10 cellular contexts compared by ENCODE assay signal in genomic region chr12:57852620-57853509, GRCh38. TPM values are rescaled to one million over a fixed set of nuclear protein-coding genes. Genes with fewer than 3 reads are reported as not detected.
DNase-seq lines count a peak whose midpoint lies in the region; ATAC-seq and TF ChIP-seq lines count a peak whose summit lies in the region.
"Had no signal": no experiment of that assay in that cellular context is flagged by ENCODE, and none has a peak within 500 bp of the region (broad histone marks: within the 10 kb centered on the region; RNA-seq: fewer than 3 reads in every experiment).

No MANE protein-coding gene starts in this region.

- peak overlapping the region; percentile 94 for H2AFZ ChIP-seq in parathyroid adenoma

- H3K9me3 ChIP-seq in CD8-positive, alpha-beta T cell (ENCODE audit: low read length): no peaks in the 10 kb centered on the region
- H3K9me3 ChIP-seq in right cardiac atrium (ENCODE audit: control insufficient read depth, low read length): no peaks in the 10 kb centered on the region
- no peaks in the 10 kb centered on the region for H3K9me3 ChIP-seq in parathyroid adenoma (ENCODE audit: control insufficient read depth, low read length)

- peaks cover 16% of the 10 kb centered on the region for H3K4me1 ChIP-seq in CD8-positive, alpha-beta T cell (ENCODE audit: insufficient read depth, low read length)
- H3K4me1 ChIP-seq in right cardiac atrium (ENCODE audit: control insufficient read depth, insufficient read depth, low read length) (peaks cover 11% of the 10 kb centered on the region), parathyroid adenoma (peaks cover 15% of the 10 kb centered on the region)

- H3K4me2 ChIP-seq in parathyroid adenoma (ENCODE audit: low read length): peak overlapping the region; percentile 17

- WGBS in right cardiac atrium: 26% methylated on average over 38 of the region's 38 CpGs

- intact Hi-C loops in CD8-positive, alpha-beta T cell (cut with DNase I, micrococcal nuclease): no loop called here
- intact Hi-C loops in right cardiac atrium (cut with DNase I): no loop called here

- no peaks in the 10 kb centered on the region for H3K36me3 Mint-ChIP-seq in CD8-positive, alpha-beta T cell

- POLR2A ChIA-PET in CD8-positive, alpha-beta T cell (lab: Charles Lee): interaction anchor here (3.6 kb wide), 1 partner anchor 9 kb away, joined by 13 read pairs; no protein-coding TSS in a partner anchor

- no peaks in the 10 kb centered on the region for H3K9me3 Mint-ChIP-seq in CD8-positive, alpha-beta T cell

- no peaks in the 10 kb centered on the region for H3K79me2 ChIP-seq in parathyroid adenoma

- peak overlapping the region; percentile 14 for H3K9ac ChIP-seq in parathyroid adenoma

- no peak for DNase-seq in CD8-positive, alpha-beta T cell
- peak; percentile 69 to 86 (median 84) for DNase-seq in right cardiac atrium
- no peak for DNase-seq in cerebellar nuclear complex (lab: John Stamatoyannopoulos, UW)
- DNase-seq in KG1 (lab: John Stamatoyannopoulos, UW): no peak
- DNase-seq in stimulated activated CD4-positive, alpha-beta T cell treated with anti-CD3 and anti-CD28 coated beads, Interleukin-15, amount 100 ng/mL, for 24 hours: no peak
- DNase-seq: activated T-cell treated with anti-CD3 and anti-CD28 coated beads, Interleukin-2, amount 50 U/mL, for 1 hour; NCI-H526 had no signal

- CTCF ChIA-PET in CD8-positive, alpha-beta T cell (lab: Charles Lee): interaction anchor here (0.8 to 2.8 kb wide), 5 partner anchors 10 to 96 kb away, joined by 3 to 19 read pairs (median 3); no protein-coding TSS in a partner anchor

- no peak for ATAC-seq in CD8-positive, alpha-beta T cell
- ATAC-seq in right cardiac atrium (peak; percentile 78 to 83), GM21515 (IDR thresholded peaks at IDR 0.05; ENCODE audit: unreplicated experiment) (no peak)

- H3K27ac ChIP-seq in CD8-positive, alpha-beta T cell (ENCODE audit: low read depth, low read length): no peak overlapping the region
- H3K27ac ChIP-seq in angular gyrus (ENCODE audit: low read depth, low read length): peak overlapping the region; percentile 33
- peak overlapping the region; percentile 65 for H3K27ac ChIP-seq in right cardiac atrium (ENCODE audit: low read length)
- H3K27ac ChIP-seq in parathyroid adenoma: peak overlapping the region; percentile 29

- H3K27ac Mint-ChIP-seq in CD8-positive, alpha-beta T cell: no peak overlapping the region

- H3K4me3 Mint-ChIP-seq in CD8-positive, alpha-beta T cell: peak overlapping the region; percentile 29

- no peaks in the 10 kb centered on the region for H3K27me3 ChIP-seq in CD8-positive, alpha-beta T cell (ENCODE audit: insufficient read depth, low read length)
- no peaks in the 10 kb centered on the region for H3K27me3 ChIP-seq in right cardiac atrium (ENCODE audit: control insufficient read depth, insufficient read depth)
- H3K27me3 ChIP-seq in parathyroid adenoma (ENCODE audit: control insufficient read depth, insufficient read depth, low read length): no peaks in the 10 kb centered on the region

- H3K27me3 Mint-ChIP-seq in CD8-positive, alpha-beta T cell (ENCODE audit: low read depth): peaks cover 16% of the 10 kb centered on the region

- no peak overlapping the region for H3K4me3 ChIP-seq in CD8-positive, alpha-beta T cell (ENCODE audit: low read depth, low read length)
- peak overlapping the region; percentile 21 for H3K4me3 ChIP-seq in right cardiac atrium (ENCODE audit: low read length)
- no peak overlapping the region for H3K4me3 ChIP-seq in parathyroid adenoma (ENCODE audit: low read depth, low read length)

- TF ChIP-seq CTCF in CD8-positive, alpha-beta T cell (IDR thresholded peaks at IDR 0.05): no peak
- peak; percentile 29 for TF ChIP-seq CTCF in parathyroid adenoma (IDR thresholded peaks at IDR 0.05)

- peaks cover 21% of the 10 kb centered on the region for H3K4me1 Mint-ChIP-seq in CD8-positive, alpha-beta T cell (ENCODE audit: low read depth)

- no peaks in the 10 kb centered on the region for H3K36me3 ChIP-seq in CD8-positive, alpha-beta T cell (ENCODE audit: insufficient read depth, low read length)
- H3K36me3 ChIP-seq in parathyroid adenoma (ENCODE audit: control insufficient read depth, insufficient read depth, low read length): no peaks in the 10 kb centered on the region

RNA-seq across cellular contexts. Expression of gene CTDSP2, which starts 6.3 kb away (rescaled TPM):
- total RNA-seq in CD8-positive, alpha-beta T cell: 10 to 100 TPM; 68.1 to 70.5 TPM
- 100 to 1,000 TPM in 2 of 4 donors, 10 to 100 TPM in 2; 94.3 to 116 (median 103) TPM for total RNA-seq in right cardiac atrium
- 41.7 TPM for polyA plus RNA-seq in right cardiac atrium

RNA-seq across cellular contexts. Expression of gene AVIL, which starts 34.3 kb away (rescaled TPM):
- 1 to 10 TPM in 1 of 2 experiments, under 1 TPM in 1; 0.65 to 1.1 TPM for total RNA-seq in CD8-positive, alpha-beta T cell
- total RNA-seq in right cardiac atrium: 1 to 10 TPM; 2.6 to 4.1 (median 3.2) TPM
- 3.2 TPM for polyA plus RNA-seq in right cardiac atrium

Comparison
In these comparisons a context has a peak if more than half of its experiments do, and no peak if none do; other contexts are left out.
1. ATAC-seq: peak in right cardiac atrium (2 of 2); none in CD8-positive, alpha-beta T cell (single experiment) and GM21515 (single experiment).
2. DNase-seq: peak in right cardiac atrium (3 of 3); none in CD8-positive, alpha-beta T cell (0 of 7), cerebellar nuclear complex (0 of 2), KG1 (single experiment) and stimulated activated CD4-positive, alpha-beta T cell treated with anti-CD3 and anti-CD28 coated beads, Interleukin-15, amount 100 ng/mL, for 24 hours (single experiment).